8 cellular contexts compared by ENCODE assay signal in genomic region chr17:42403150-42403549, GRCh38. TPM values are rescaled to one million over a fixed set of nuclear protein-coding genes. Genes with fewer than 3 reads are reported as not detected.
DNase-seq lines count a peak whose midpoint lies in the region; ATAC-seq and TF ChIP-seq lines count a peak whose summit lies in the region.

No MANE protein-coding gene starts in this region.

- H3K4me3 ChIP-seq in NT2/D1 (ENCODE audit: insufficient read length, low read depth) (no peak overlapping the region), neuronal stem cell (ENCODE audit: low read length in 2 of 2) (no peak overlapping the region)
- no peak overlapping the region for H3K4me3 ChIP-seq in effector memory CD4-positive, alpha-beta T cell (ENCODE audit: insufficient read depth, low read depth, low read length, poor library complexity, severe bottlenecking)

- no peaks in the 10 kb centered on the region for H3K27me3 ChIP-seq in NT2/D1 (ENCODE audit: insufficient read depth, insufficient read length)
- no peaks in the 10 kb centered on the region for H3K27me3 ChIP-seq in neuronal stem cell (ENCODE audit: control insufficient read depth in 3 of 3, insufficient read depth in 3 of 3, low read depth in 1 of 3, low read length in 3 of 3)
- no peaks in the 10 kb centered on the region for H3K27me3 ChIP-seq in effector memory CD4-positive, alpha-beta T cell (replicated peaks; ENCODE audit: control insufficient read depth, insufficient read depth, low read length, poor library complexity, severe bottlenecking)

- H4K91ac ChIP-seq in neuronal stem cell (ENCODE audit: low read depth, low read length, poor library complexity): no peak overlapping the region

- H3K9ac ChIP-seq in NT2/D1 (ENCODE audit: insufficient read length, low read depth) (peak overlapping the region; percentile 39), neuronal stem cell (ENCODE audit: low read depth, low read length, poor library complexity) (no peak overlapping the region)

- TF ChIP-seq CTCF in GM12872 (IDR thresholded peaks at IDR 0.05; ENCODE audit: insufficient read depth, low read depth, low read length): peak; percentile 59

- no peak overlapping the region for H2BK120ac ChIP-seq in neuronal stem cell (ENCODE audit: low read depth, low read length)

- H2BK12ac ChIP-seq in neuronal stem cell (ENCODE audit: low read length): no peak overlapping the region

- POLR2A ChIA-PET in activated naive CD8-positive, alpha-beta T cell treated with anti-CD3 and anti-CD28 coated beads, Interleukin-2, amount 10 ng/mL, durations not matched to agents 7 days and 5 days (lab: Charles Lee): interaction anchor here (0.5 to 3.3 kb wide), 8 partner anchors 14 to 418 kb away, joined by 3 to 13 read pairs (median 4); partner anchors contain the start of gene STAT3

- H3K4me3 Mint-ChIP-seq in activated naive CD8-positive, alpha-beta T cell treated with anti-CD3 and anti-CD28 coated beads, Interleukin-2, amount 10 ng/mL, durations not matched to agents 7 days and 5 days: no peak overlapping the region

- no peak overlapping the region for H3K27ac ChIP-seq in neuronal stem cell (replicated peaks; ENCODE audit: low read length)
- H3K27ac ChIP-seq in effector memory CD4-positive, alpha-beta T cell (ENCODE audit: insufficient read depth, low read length, poor library complexity, severe bottlenecking): no peak overlapping the region

- no peak overlapping the region for H2BK5ac ChIP-seq in neuronal stem cell (ENCODE audit: low read length)

- H3K4me1 Mint-ChIP-seq in activated naive CD8-positive, alpha-beta T cell treated with anti-CD3 and anti-CD28 coated beads, Interleukin-2, amount 10 ng/mL, durations not matched to agents 7 days and 5 days: peaks cover 27% of the 10 kb centered on the region

- H3K36me3 Mint-ChIP-seq in activated naive CD8-positive, alpha-beta T cell treated with anti-CD3 and anti-CD28 coated beads, Interleukin-2, amount 10 ng/mL, durations not matched to agents 7 days and 5 days: no peaks in the 10 kb centered on the region

- H3K4me1 ChIP-seq in NT2/D1 (ENCODE audit: insufficient read depth, insufficient read length): peaks cover 16% of the 10 kb centered on the region
- H3K4me1 ChIP-seq in neuronal stem cell (ENCODE audit: control insufficient read depth in 2 of 2, insufficient read depth in 1 of 2, low read depth in 1 of 2, low read length in 2 of 2): peaks cover 14 to 26% of the 10 kb centered on the region in 2 donors
- peaks cover 8% of the 10 kb centered on the region for H3K4me1 ChIP-seq in effector memory CD4-positive, alpha-beta T cell (ENCODE audit: control insufficient read depth, insufficient read depth, low read length, poor library complexity, severe bottlenecking)

- peaks cover 37% of the 10 kb centered on the region for H3K36me3 ChIP-seq in NT2/D1 (ENCODE audit: insufficient read depth, insufficient read length, low read length)
- H3K36me3 ChIP-seq in neuronal stem cell (replicated peaks in 1 of 2; ENCODE audit: control insufficient read depth in 2 of 2, insufficient read depth in 2 of 2, low read length in 2 of 2): peaks cover 0 to 3% of the 10 kb centered on the region in 2 donors
- no peaks in the 10 kb centered on the region for H3K36me3 ChIP-seq in effector memory CD4-positive, alpha-beta T cell (ENCODE audit: control insufficient read depth, insufficient read depth, low read length)

- no peak overlapping the region for H3K4ac ChIP-seq in neuronal stem cell (ENCODE audit: low read length)

- DNase-seq in NT2/D1 (ENCODE audit: low read depth, low spot score) (no peak), neuronal stem cell (ENCODE audit: low spot score) (no peak), NCI-H446 treated with DMSO at 0.1 percent for 48 hours (lab: John Stamatoyannopoulos, UW) (no peak), inferior parietal cortex (ENCODE audit: extremely low spot score) (no peak)
- peak; percentile 51 for DNase-seq in activated naive CD8-positive, alpha-beta T cell treated with anti-CD3 and anti-CD28 coated beads, Interleukin-2, amount 10 ng/mL, durations not matched to agents 7 days and 5 days
- no peak for DNase-seq in effector memory CD4-positive, alpha-beta T cell

- H3K23ac ChIP-seq in neuronal stem cell (ENCODE audit: low read depth, low read length, poor library complexity): no peak overlapping the region

- no peak overlapping the region for H3K18ac ChIP-seq in neuronal stem cell (ENCODE audit: low read length)

- no peak overlapping the region for H4K8ac ChIP-seq in neuronal stem cell (ENCODE audit: low read depth, low read length)

- peak overlapping the region; percentile 86 for H2AFZ ChIP-seq in neuronal stem cell (ENCODE audit: low read length)

- H3K27ac Mint-ChIP-seq in activated naive CD8-positive, alpha-beta T cell treated with anti-CD3 and anti-CD28 coated beads, Interleukin-2, amount 10 ng/mL, durations not matched to agents 7 days and 5 days: no peak overlapping the region

- peak overlapping the region; percentile 3 for H2BK15ac ChIP-seq in neuronal stem cell (ENCODE audit: low read length)

- ATAC-seq in activated naive CD8-positive, alpha-beta T cell treated with anti-CD3 and anti-CD28 coated beads, Interleukin-2, amount 10 ng/mL, durations not matched to agents 7 days and 5 days (ENCODE audit: low read depth): peak; percentile 34
- ATAC-seq in GM21360 (IDR thresholded peaks at IDR 0.05; ENCODE audit: unreplicated experiment): no peak

- no peak overlapping the region for H3K4me2 ChIP-seq in neuronal stem cell (ENCODE audit: insufficient read depth, low read length, poor library complexity, severe bottlenecking)

- no peak overlapping the region for H2AK5ac ChIP-seq in neuronal stem cell (ENCODE audit: low read depth, low read length)

- H3K27me3 Mint-ChIP-seq in activated naive CD8-positive, alpha-beta T cell treated with anti-CD3 and anti-CD28 coated beads, Interleukin-2, amount 10 ng/mL, durations not matched to agents 7 days and 5 days: no peaks in the 10 kb centered on the region

- no peak overlapping the region for H3K14ac ChIP-seq in neuronal stem cell (ENCODE audit: low read length)

- no peaks in the 10 kb centered on the region for H3K79me1 ChIP-seq in neuronal stem cell (ENCODE audit: low read depth, low read length)

- no peaks in the 10 kb centered on the region for H3K9me3 Mint-ChIP-seq in activated naive CD8-positive, alpha-beta T cell treated with anti-CD3 and anti-CD28 coated beads, Interleukin-2, amount 10 ng/mL, durations not matched to agents 7 days and 5 days

- H3K9me3 ChIP-seq in NT2/D1 (ENCODE audit: insufficient read depth, low read length): no peaks in the 10 kb centered on the region
- no peaks in the 10 kb centered on the region for H3K9me3 ChIP-seq in neuronal stem cell (replicated peaks in 1 of 2; ENCODE audit: control insufficient read depth in 2 of 2, insufficient read depth in 1 of 2, low read depth in 1 of 2, low read length in 2 of 2)
- H3K9me3 ChIP-seq in effector memory CD4-positive, alpha-beta T cell (ENCODE audit: control insufficient read depth, low read length): no peaks in the 10 kb centered on the region

- no CpG with 5 or more reads among the region's 6 CpGs for WGBS in neuronal stem cell (ENCODE audit: extremely low coverage in 2 of 2, insufficient read length in 2 of 2, insufficient replicate concordance in 1 of 2), 2 donors

RNA-seq across cellular contexts. Expression of gene STAT3, which starts 14.9 kb away (rescaled TPM):
- 100 to 1,000 TPM; 128 to 131 TPM for total RNA-seq in activated naive CD8-positive, alpha-beta T cell treated with anti-CD3 and anti-CD28 coated beads, Interleukin-2, amount 10 ng/mL, durations not matched to agents 7 days and 5 days
- polyA plus RNA-seq in neuronal stem cell (2013, experiment 1 of 2): 31.5 TPM
- polyA plus RNA-seq in neuronal stem cell (2013, experiment 2 of 2): 30.7 TPM

RNA-seq across cellular contexts. Expression of gene CAVIN1, which starts 19.9 kb away (rescaled TPM):
- total RNA-seq in activated naive CD8-positive, alpha-beta T cell treated with anti-CD3 and anti-CD28 coated beads, Interleukin-2, amount 10 ng/mL, durations not matched to agents 7 days and 5 days: 1 to 10 TPM; 5.1 to 5.3 TPM
- polyA plus RNA-seq in neuronal stem cell (2013, experiment 1 of 2): 12.7 TPM
- polyA plus RNA-seq in neuronal stem cell (2013, experiment 2 of 2): 12.6 TPM

RNA-seq across cellular contexts. Expression of gene ATP6V0A1, which starts 55.5 kb away (rescaled TPM):
- total RNA-seq in activated naive CD8-positive, alpha-beta T cell treated with anti-CD3 and anti-CD28 coated beads, Interleukin-2, amount 10 ng/mL, durations not matched to agents 7 days and 5 days: 1 to 10 TPM; 8.1 TPM
- 25.0 TPM for polyA plus RNA-seq in neuronal stem cell (2013, experiment 1 of 2)
- 27.7 TPM for polyA plus RNA-seq in neuronal stem cell (2013, experiment 2 of 2)
